20 cellular contexts compared by ENCODE assay signal in the genomic region with DNA sequence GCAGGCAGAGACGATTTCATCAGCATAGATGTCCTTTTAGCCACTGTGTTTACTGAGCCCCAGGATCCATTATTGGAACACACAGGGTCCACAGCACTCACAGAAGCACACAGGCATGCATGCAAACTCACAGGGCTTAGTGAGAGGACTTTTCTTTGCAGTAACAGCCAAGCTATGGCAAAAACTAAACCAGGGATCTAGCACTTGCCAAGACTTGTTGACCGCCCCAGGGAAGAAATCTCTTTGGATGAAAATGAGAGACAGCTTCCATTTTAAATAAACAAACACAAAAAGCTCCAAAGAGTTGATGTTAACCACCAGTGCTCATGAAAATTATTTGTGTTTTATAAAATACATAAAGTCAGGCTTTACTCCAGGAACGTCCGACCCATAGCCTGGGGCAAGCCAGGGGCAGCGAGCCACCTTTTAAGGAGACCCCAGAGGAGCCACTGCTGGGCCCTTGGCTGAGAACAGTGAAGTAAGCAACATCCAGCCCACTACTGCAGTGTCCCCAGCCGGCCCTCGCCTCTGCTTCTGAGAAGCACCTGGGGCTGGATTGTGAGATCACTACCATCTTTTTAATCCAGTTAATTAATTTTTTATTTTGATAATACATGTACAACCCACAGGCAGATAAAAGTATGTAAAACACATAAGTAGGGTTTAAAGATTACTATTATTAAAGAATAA. TPM values are rescaled to one million over a fixed set of nuclear protein-coding genes. Genes with fewer than 3 reads are reported as not detected.
A peak's percentile ranks its signal among the peaks of the same experiment; 100 is the strongest.
DNase-seq lines count a peak whose midpoint lies in the region; ATAC-seq, FAIRE-seq and TF ChIP-seq lines count a peak whose summit lies in the region.
"Had no signal": no experiment of that assay in that cellular context is flagged by ENCODE, and none has a peak within 500 bp of the region (broad histone marks: within the 10 kb centered on the region; RNA-seq: fewer than 3 reads in every experiment).

No MANE protein-coding gene starts in this region.

- H3K27me3 ChIP-seq in keratinocyte (ENCODE audit: control insufficient read depth, extremely low read depth, insufficient read depth, low read length) (no peaks in the 10 kb centered on the region), thymus (ENCODE audit: control insufficient read depth, insufficient read depth) (no peaks in the 10 kb centered on the region)
- H3K27me3 ChIP-seq: right lobe of liver had no signal

- CTCF ChIA-PET in WTC11 (lab: Charles Lee) = no interaction called here

- peak overlapping the region in 1 of 3 experiments; percentile 7 for H3K4me3 ChIP-seq in keratinocyte (ENCODE audit: control insufficient read depth in 2 of 3, extremely low read depth in 1 of 3, insufficient read depth in 2 of 3, low read depth in 1 of 3, low read length in 3 of 3)
- no peak overlapping the region for H3K4me3 ChIP-seq in thymus (ENCODE audit: low read length)
- H3K4me3 ChIP-seq in mucosa of descending colon = no peak overlapping the region
- H3K4me3 ChIP-seq: GM23248, right lobe of liver had no signal

- H3K27ac Mint-ChIP-seq in activated naive CD8-positive, alpha-beta T cell = peak overlapping the region; percentile 70
- no peak overlapping the region for H3K27ac Mint-ChIP-seq in activated naive CD8-positive, alpha-beta T cell treated with anti-CD3 and anti-CD28 coated beads, Interleukin-2, amount 50 U/mL, for 24 hours
- H3K27ac Mint-ChIP-seq in WTC11 = peak overlapping the region; percentile 85; the same call in 1 of the 2 replicates
- H3K27ac Mint-ChIP-seq: type B pancreatic cell had no signal

- H3K36me3 Mint-ChIP-seq in activated naive CD8-positive, alpha-beta T cell = peaks cover 14% of the 10 kb centered on the region
- peaks cover 34% of the 10 kb centered on the region for H3K36me3 Mint-ChIP-seq in activated naive CD8-positive, alpha-beta T cell treated with anti-CD3 and anti-CD28 coated beads, Interleukin-2, amount 50 U/mL, for 24 hours (ENCODE audit: low read depth)
- H3K36me3 Mint-ChIP-seq in WTC11 = peaks cover 57% of the 10 kb centered on the region
- H3K36me3 Mint-ChIP-seq: brain, type B pancreatic cell had no signal

- H3K27ac ChIP-seq in keratinocyte (ENCODE audit: control insufficient read depth, insufficient read depth, low read length) = peak overlapping the region; percentile 6
- H3K27ac ChIP-seq in thymus (ENCODE audit: low read depth) = peak overlapping the region; percentile 73
- H3K27ac ChIP-seq: GM23248, VCaP had no signal

- peaks cover 39% of the 10 kb centered on the region for H3K4me1 Mint-ChIP-seq in activated naive CD8-positive, alpha-beta T cell (ENCODE audit: low read depth)
- peaks cover 49% of the 10 kb centered on the region for H3K4me1 Mint-ChIP-seq in activated naive CD8-positive, alpha-beta T cell treated with anti-CD3 and anti-CD28 coated beads, Interleukin-2, amount 50 U/mL, for 24 hours
- H3K4me1 Mint-ChIP-seq in WTC11 = 0 out of 2 replicates have a peak, but pooled peaks cover 5% of the 10 kb centered on the region
- H3K4me1 Mint-ChIP-seq: brain, neural crest cell had no signal

- peak; percentile 74 for FAIRE-seq in keratinocyte (lab: Jason Lieb, UNC)
- FAIRE-seq: GM12878, RCC 7860 had no signal

- intact Hi-C loops in mucosa of descending colon (cut with DNase I, micrococcal nuclease) (no loop called here), left ventricle myocardium superior (cut with micrococcal nuclease) (no loop called here)

- no peaks in the 10 kb centered on the region for H4K20me1 ChIP-seq in keratinocyte (ENCODE audit: control insufficient read depth, extremely low read depth, insufficient read depth, low read length)

- H3K9me3 ChIP-seq in keratinocyte (ENCODE audit: control insufficient read depth, low read depth, low read length) (no peaks in the 10 kb centered on the region), thymus (ENCODE audit: control insufficient read depth) (no peaks in the 10 kb centered on the region), mucosa of descending colon (no peaks in the 10 kb centered on the region)
- H3K9me3 ChIP-seq: right lobe of liver had no signal

- H3K4me1 ChIP-seq in keratinocyte (ENCODE audit: control insufficient read depth, extremely low read depth, insufficient read depth, low read length) (peaks cover 14% of the 10 kb centered on the region), thymus (ENCODE audit: control insufficient read depth, insufficient read depth, low read length) (no peaks in the 10 kb centered on the region), mucosa of descending colon (ENCODE audit: low read depth) (no peaks in the 10 kb centered on the region)

- TF ChIP-seq CTCF in WTC11 (IDR thresholded peaks at IDR 0.05) (no peak), keratinocyte (optimal IDR thresholded peaks at IDR 0.05 in 1 of 3, IDR thresholded peaks at IDR 0.05 in 1 of 3, conservative IDR thresholded peaks at IDR 0.05 in 1 of 3; ENCODE audit: extremely low read depth in 1 of 3, insufficient read depth in 2 of 3, low read length in 3 of 3) (no peak), mucosa of descending colon (IDR thresholded peaks at IDR 0.05) (no peak)

- H3K36me3 ChIP-seq in keratinocyte (ENCODE audit: control insufficient read depth in 2 of 2, extremely low read depth in 1 of 2, insufficient read depth in 2 of 2, low read length in 2 of 2) (peaks cover 2 to 13% of the 10 kb centered on the region in 2 experiments), thymus (ENCODE audit: control insufficient read depth, insufficient read depth) (peaks cover 17% of the 10 kb centered on the region), mucosa of descending colon (ENCODE audit: low read depth) (no peaks in the 10 kb centered on the region)

- H3K9me3 Mint-ChIP-seq in activated naive CD8-positive, alpha-beta T cell (ENCODE audit: low read depth) = no peaks in the 10 kb centered on the region
- H3K9me3 Mint-ChIP-seq in activated naive CD8-positive, alpha-beta T cell treated with anti-CD3 and anti-CD28 coated beads, Interleukin-2, amount 50 U/mL, for 24 hours = no peaks in the 10 kb centered on the region
- H3K9me3 Mint-ChIP-seq in WTC11 = no peaks in the 10 kb centered on the region
- H3K9me3 Mint-ChIP-seq: brain, neural crest cell, type B pancreatic cell had no signal

- WGBS in thymus = 93% methylated on average over 7 of the region's 7 CpGs

- no peaks in the 10 kb centered on the region for H3K9me1 ChIP-seq in keratinocyte (ENCODE audit: control insufficient read depth, extremely low read depth, insufficient read depth, low read length)

- no peak for ATAC-seq in activated naive CD8-positive, alpha-beta T cell treated with anti-CD3 and anti-CD28 coated beads, Interleukin-2, amount 50 U/mL, for 24 hours
- ATAC-seq in WTC11 (no peak), mucosa of descending colon (no peak), left ventricle myocardium superior (no peak)

- POLR2A ChIA-PET in WTC11 (lab: Charles Lee) = no interaction called here

- no peaks in the 10 kb centered on the region for H3K79me2 ChIP-seq in keratinocyte (ENCODE audit: control insufficient read depth, insufficient read depth, low read length)

- no peak for DNase-seq in activated naive CD8-positive, alpha-beta T cell treated with anti-CD3 and anti-CD28 coated beads, Interleukin-2, amount 50 U/mL, for 24 hours
- DNase-seq in WTC11 (ENCODE audit: low spot score) (no peak), keratinocyte (ENCODE audit: low read depth, low spot score) (no peak), mucosa of descending colon (no peak), anterior cingulate cortex (lab: John Stamatoyannopoulos, UW) (no peak), left ventricle myocardium superior (no peak)
- DNase-seq: activated naive CD4-positive, alpha-beta T cell treated with Interleukin-2 at 50 U/mL for 16 hours; GM23248; NCI-H1694; NCI-H510A; right lobe of liver; stimulated activated CD4-positive, alpha-beta T cell treated with anti-CD3 and anti-CD28 coated beads, Interleukin-2, amount 100 ng/mL, for 48 hours had no signal

- peak overlapping the region; percentile 10 for H3K9ac ChIP-seq in keratinocyte (ENCODE audit: control insufficient read depth, extremely low read depth, insufficient read depth, low read length)
- H3K9ac ChIP-seq: GM23248 had no signal

- H3K4me3 Mint-ChIP-seq in activated naive CD8-positive, alpha-beta T cell = no peak overlapping the region
- no peak overlapping the region for H3K4me3 Mint-ChIP-seq in activated naive CD8-positive, alpha-beta T cell treated with anti-CD3 and anti-CD28 coated beads, Interleukin-2, amount 50 U/mL, for 24 hours
- no peak overlapping the region for H3K4me3 Mint-ChIP-seq in WTC11
- H3K4me3 Mint-ChIP-seq: brain, neural crest cell, type B pancreatic cell had no signal

- dilution Hi-C loops in keratinocyte (cut with MboI; ENCODE audit: extremely low pct_ligation_motif_present, low sequenced_read_pairs) = no loop called here

- H3K27me3 Mint-ChIP-seq in activated naive CD8-positive, alpha-beta T cell = no peaks in the 10 kb centered on the region
- H3K27me3 Mint-ChIP-seq in activated naive CD8-positive, alpha-beta T cell treated with anti-CD3 and anti-CD28 coated beads, Interleukin-2, amount 50 U/mL, for 24 hours = no peaks in the 10 kb centered on the region
- H3K27me3 Mint-ChIP-seq in WTC11 (ENCODE audit: low read depth) = no peaks in the 10 kb centered on the region
- H3K27me3 Mint-ChIP-seq: type B pancreatic cell had no signal

- H3K4me2 ChIP-seq in keratinocyte (ENCODE audit: control insufficient read depth, extremely low read depth, insufficient read depth, low read depth, low read length) = peak overlapping the region; percentile 28

- H2AFZ ChIP-seq in keratinocyte (ENCODE audit: control insufficient read depth, low read length) = peak overlapping the region; percentile 41
- H2AFZ ChIP-seq: GM23248 had no signal

RNA-seq across cellular contexts. Expression of a gene that starts 22.0 kb away (rescaled TPM):
- 24.6 to 26.9 TPM (median 25.7 TPM) in 3 replicates for total RNA-seq in WTC11 (2021)
- 25.7 to 30.3 TPM (median 28.6 TPM) in 3 replicates for polyA plus RNA-seq in keratinocyte
- 26.2 TPM for polyA plus RNA-seq in keratinocyte (2011; ENCODE audit: low read depth)
- polyA plus RNA-seq in keratinocyte (2011; cell fraction: cytosol; rRNA removed) = 18.3 and 19.1 TPM in 2 replicates
- polyA plus RNA-seq in keratinocyte (2011; cell fraction: nucleus; rRNA removed) = 40.4 and 47.8 TPM in 2 replicates
- polyA plus RNA-seq in keratinocyte (2012; ENCODE audit: low replicate concordance) = 18.9 and 25.1 TPM in 2 replicates
- polyA minus RNA-seq in keratinocyte = 33.6 to 59.6 TPM (median 36.2 TPM) in 3 replicates
- 39.5 TPM for polyA minus RNA-seq in keratinocyte (2011; cell fraction: cytosol; rRNA and poly(A)+ RNA removed)
- polyA minus RNA-seq in keratinocyte (2011; cell fraction: nucleus; rRNA and poly(A)+ RNA removed) = 23.4 and 26.6 TPM in 2 replicates
- 32.9 TPM for polyA plus RNA-seq in thymus
- total RNA-seq in mucosa of descending colon = 10 to 100 TPM; 26.2 to 39.1 (median 34.6) TPM
- 22.3 TPM for total RNA-seq in left ventricle myocardium superior

RNA-seq across cellular contexts. Expression of a gene that starts 50.6 kb away (rescaled TPM):
- total RNA-seq in WTC11 (2021) (20.0 to 25.1 TPM (median 22.9 TPM) in 3 replicates), mucosa of descending colon (10 to 100 TPM; 11.1 to 19.1 (median 11.2) TPM), left ventricle myocardium superior (23.5 TPM)
- polyA plus RNA-seq in keratinocyte (30.2 to 45.0 TPM (median 33.0 TPM) in 3 replicates), thymus (18.5 TPM)
- polyA plus RNA-seq in keratinocyte (2011; ENCODE audit: low read depth) = 38.3 TPM
- 31.4 and 54.5 TPM in 2 replicates for polyA plus RNA-seq in keratinocyte (2011; cell fraction: cytosol; rRNA removed)
- polyA plus RNA-seq in keratinocyte (2011; cell fraction: nucleus; rRNA removed) = 19.2 and 23.8 TPM in 2 replicates
- 17.3 and 20.6 TPM in 2 replicates for polyA plus RNA-seq in keratinocyte (2012; ENCODE audit: low replicate concordance)
- 9.2 to 21.2 TPM (median 20.3 TPM) in 3 replicates for polyA minus RNA-seq in keratinocyte
- polyA minus RNA-seq in keratinocyte (2011; cell fraction: cytosol; rRNA and poly(A)+ RNA removed) = 6.5 TPM
- 3.2 and 8.7 TPM in 2 replicates for polyA minus RNA-seq in keratinocyte (2011; cell fraction: nucleus; rRNA and poly(A)+ RNA removed)

RNA-seq across cellular contexts. Expression of a gene that starts 50.7 kb away (rescaled TPM):
- total RNA-seq in WTC11 (2021) (41.1 to 48.1 TPM (median 42.7 TPM) in 3 replicates), mucosa of descending colon (10 to 100 TPM; 28.6 to 29.2 (median 28.9) TPM), left ventricle myocardium superior (10.0 TPM)
- polyA plus RNA-seq in keratinocyte (15.3 to 21.5 TPM (median 21.3 TPM) in 3 replicates), thymus (32.2 TPM)
- 16.5 TPM for polyA plus RNA-seq in keratinocyte (2011; ENCODE audit: low read depth)
- polyA plus RNA-seq in keratinocyte (2011; cell fraction: cytosol; rRNA removed) = 16.2 and 18.5 TPM in 2 replicates
- polyA plus RNA-seq in keratinocyte (2011; cell fraction: nucleus; rRNA removed) = 49.8 and 53.8 TPM in 2 replicates
- 15.7 and 19.2 TPM in 2 replicates for polyA plus RNA-seq in keratinocyte (2012; ENCODE audit: low replicate concordance)
- 15.9 to 45.2 TPM (median 27.2 TPM) in 3 replicates for polyA minus RNA-seq in keratinocyte
- polyA minus RNA-seq in keratinocyte (2011; cell fraction: cytosol; rRNA and poly(A)+ RNA removed) = 21.3 TPM
- polyA minus RNA-seq in keratinocyte (2011; cell fraction: nucleus; rRNA and poly(A)+ RNA removed) = 23.3 and 29.4 TPM in 2 replicates

RNA-seq across cellular contexts. Expression of a gene that starts 55.6 kb away (rescaled TPM):
- total RNA-seq in WTC11 (2021) (57.6 to 84.2 TPM (median 75.0 TPM) in 3 replicates), mucosa of descending colon (10 to 100 TPM in 2 of 3 donors, 1 to 10 TPM in 1; 9.2 to 13.9 (median 11.7) TPM), left ventricle myocardium superior (27.1 TPM)
- polyA plus RNA-seq in keratinocyte (22.4 to 40.0 TPM (median 22.7 TPM) in 3 replicates), thymus (20.3 TPM)
- polyA plus RNA-seq in keratinocyte (2011; ENCODE audit: low read depth) = 8.1 TPM
- polyA plus RNA-seq in keratinocyte (2011; cell fraction: cytosol; rRNA removed) = 31.0 and 37.2 TPM in 2 replicates
- polyA plus RNA-seq in keratinocyte (2011; cell fraction: nucleus; rRNA removed) = 27.4 and 35.4 TPM in 2 replicates
- polyA plus RNA-seq in keratinocyte (2012; ENCODE audit: low replicate concordance) = 16.3 and 25.1 TPM in 2 replicates
- polyA minus RNA-seq in keratinocyte = 26.3 to 64.8 TPM (median 44.6 TPM) in 3 replicates
- 61.8 TPM for polyA minus RNA-seq in keratinocyte (2011; cell fraction: cytosol; rRNA and poly(A)+ RNA removed)
- polyA minus RNA-seq in keratinocyte (2011; cell fraction: nucleus; rRNA and poly(A)+ RNA removed) = 19.2 and 24.9 TPM in 2 replicates
